25 cellular contexts compared by ENCODE assay signal in the genomic region with DNA sequence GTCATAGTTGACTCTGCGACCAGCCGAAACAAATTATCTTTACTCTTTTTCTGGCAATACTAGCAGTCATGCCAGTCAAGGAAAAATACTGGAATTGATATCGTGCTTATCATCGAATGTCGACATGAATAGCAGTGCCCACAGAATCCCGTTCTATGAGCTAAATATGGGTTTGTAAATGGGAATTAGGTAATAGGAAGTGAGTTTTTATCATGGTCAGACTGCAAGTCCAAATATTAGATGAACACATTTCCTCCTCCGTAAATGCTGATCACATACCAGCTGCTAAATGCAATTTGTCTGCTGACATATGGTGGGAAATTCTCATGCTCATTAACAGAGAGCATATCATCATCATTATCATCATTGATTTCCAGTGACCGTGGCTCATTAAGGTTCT.
"Had no signal": no experiment of that assay in that cellular context is flagged by ENCODE, and none has a peak within 500 bp of the region (broad histone marks: within the 10 kb centered on the region; RNA-seq: fewer than 3 reads in every experiment).

No MANE protein-coding gene starts in this region.

- DNase-seq: colonic mucosa; dermis blood vessel endothelial cell; effector memory CD4-positive, alpha-beta T cell; esophagus squamous epithelium; head of caudate nucleus; mesenchymal stem cell; midbrain; naive thymus-derived CD4-positive, alpha-beta T cell; right lobe of liver; small intestine; stimulated activated CD4-positive, alpha-beta T cell treated with anti-CD3 and anti-CD28 coated beads, Interleukin-15, amount 100 ng/mL, for 24 hours; stimulated activated CD4-positive, alpha-beta T cell treated with anti-CD3 and anti-CD28 coated beads, Interleukin-2, amount 100 ng/mL, for 48 hours; stimulated activated naive B cell treated with anti-CD40 and anti-IgM and Interleukin-4, amounts not matched to agents 10 μg/mL and 1 μg/mL and 100 μg/mL, for 72 hours; upper lobe of left lung had no signal

- H3K4me2 ChIP-seq: neural progenitor cell had no signal

- H3K27ac ChIP-seq: colonic mucosa, esophagus squamous epithelium, neural progenitor cell, parathyroid adenoma, right lobe of liver, thoracic aorta, tibial nerve, upper lobe of left lung had no signal

- H3K27me3 ChIP-seq: colonic mucosa, esophagus squamous epithelium, neural progenitor cell, right lobe of liver, tibial nerve, upper lobe of left lung had no signal

- H3K27me3 Mint-ChIP-seq: stimulated activated naive B cell treated with anti-CD40 and anti-IgM and Interleukin-4, amounts not matched to agents 10 μg/mL and 1 μg/mL and 100 μg/mL, for 72 hours had no signal

- FAIRE-seq: endothelial cell of umbilical vein, frontal cortex, keratinocyte, small intestine had no signal

- H3K36me3 Mint-ChIP-seq: naive thymus-derived CD4-positive, alpha-beta T cell; neural progenitor cell; stimulated activated naive B cell treated with anti-CD40 and anti-IgM and Interleukin-4, amounts not matched to agents 10 μg/mL and 1 μg/mL and 100 μg/mL, for 72 hours had no signal

- ATAC-seq: naive thymus-derived CD4-positive, alpha-beta T cell; right lobe of liver; stimulated activated naive B cell treated with anti-CD40 and anti-IgM and Interleukin-4, amounts not matched to agents 10 μg/mL and 1 μg/mL and 100 μg/mL, for 72 hours had no signal

- H2AFZ ChIP-seq: neural progenitor cell, parathyroid adenoma had no signal

- H3K4me1 Mint-ChIP-seq: naive thymus-derived CD4-positive, alpha-beta T cell; nephron; neural progenitor cell; stimulated activated naive B cell treated with anti-CD40 and anti-IgM and Interleukin-4, amounts not matched to agents 10 μg/mL and 1 μg/mL and 100 μg/mL, for 72 hours had no signal

- H3K9ac ChIP-seq: neural progenitor cell, parathyroid adenoma had no signal

- H3K9me3 ChIP-seq: colonic mucosa, esophagus squamous epithelium, right lobe of liver, thoracic aorta, upper lobe of left lung had no signal

- H3K27ac Mint-ChIP-seq: naive thymus-derived CD4-positive, alpha-beta T cell; nephron; neural progenitor cell; progenitor cell of endocrine pancreas; stimulated activated naive B cell treated with anti-CD40 and anti-IgM and Interleukin-4, amounts not matched to agents 10 μg/mL and 1 μg/mL and 100 μg/mL, for 72 hours; stimulated activated naive CD8-positive, alpha-beta T cell treated with anti-CD3 and anti-CD28 coated beads, Interleukin-15, Interleukin-2, amounts not matched to agents 100 ng/mL and 50 ng/mL, for 24 hours had no signal

- H3K79me2 ChIP-seq: parathyroid adenoma had no signal

- H3K36me3 ChIP-seq: colonic mucosa, esophagus squamous epithelium, neural progenitor cell, right lobe of liver, thoracic aorta, tibial nerve, upper lobe of left lung had no signal

- H3K4me3 ChIP-seq: colonic mucosa, esophagus squamous epithelium, lung, neural progenitor cell, right lobe of liver, thoracic aorta, tibial nerve, upper lobe of left lung had no signal

- H3K4me3 Mint-ChIP-seq: naive thymus-derived CD4-positive, alpha-beta T cell; nephron; neural progenitor cell; stimulated activated naive B cell treated with anti-CD40 and anti-IgM and Interleukin-4, amounts not matched to agents 10 μg/mL and 1 μg/mL and 100 μg/mL, for 72 hours; stimulated activated naive CD8-positive, alpha-beta T cell treated with anti-CD3 and anti-CD28 coated beads, Interleukin-15, Interleukin-2, amounts not matched to agents 100 ng/mL and 50 ng/mL, for 24 hours had no signal

- H3K4me1 ChIP-seq: colonic mucosa, esophagus squamous epithelium, neural progenitor cell, parathyroid adenoma, right lobe of liver, tibial nerve, upper lobe of left lung had no signal
